In the genomic region with DNA sequence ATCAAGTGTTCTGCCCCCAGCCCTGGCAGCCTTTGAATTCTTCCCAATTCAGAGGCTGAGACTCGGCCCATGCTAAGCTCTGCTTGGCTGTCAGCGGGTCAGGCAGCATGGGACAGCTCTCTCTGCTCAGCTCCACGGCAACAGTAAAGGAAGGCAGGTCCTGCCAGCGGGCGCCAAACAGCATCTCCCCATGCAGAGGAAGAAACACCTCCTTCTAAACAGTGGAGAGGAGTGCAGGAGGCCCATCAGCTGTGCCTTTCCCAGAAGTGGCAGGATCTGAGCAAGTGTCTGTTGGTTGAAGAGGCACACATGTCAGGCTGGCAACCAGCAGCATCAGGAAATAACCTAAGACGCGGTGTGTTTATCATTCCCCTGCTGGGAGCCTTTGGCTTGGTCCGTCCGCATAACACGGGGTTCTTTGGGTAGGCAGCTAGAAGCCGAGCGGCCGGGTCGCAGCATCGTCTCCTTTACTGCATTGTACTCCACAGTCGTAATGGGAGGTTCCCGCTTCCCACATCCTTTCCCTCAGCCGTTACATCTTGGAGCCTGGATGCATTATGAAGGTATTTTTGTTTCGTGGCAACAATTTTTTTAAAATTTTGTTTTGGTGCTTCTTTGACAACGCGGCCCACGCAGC, we compare ENCODE assay signal across 8 cellular contexts. TPM values are rescaled to one million over a fixed set of nuclear protein-coding genes. Genes with fewer than 3 reads are reported as not detected.
DNase-seq lines count a peak whose midpoint lies in the region; ATAC-seq and TF ChIP-seq lines count a peak whose summit lies in the region.

No MANE protein-coding gene starts in this region.

- no peak overlapping the region for H3K4me3 ChIP-seq in GM12865 (ENCODE audit: low read depth, low read length)
- H3K4me3 ChIP-seq in prostate gland = no peak overlapping the region

- no peak overlapping the region for H3K4me3 Mint-ChIP-seq in dendritic cell treated with granulocyte-macrophage colony-stimulating factor and Interleukin-4, amounts not matched to agents 40 ng/mL and 50 ng/mL, for 4 days

- H3K27me3 Mint-ChIP-seq in dendritic cell treated with granulocyte-macrophage colony-stimulating factor and Interleukin-4, amounts not matched to agents 40 ng/mL and 50 ng/mL, for 4 days = no peaks in the 10 kb centered on the region

- peak overlapping the region; percentile 94 for H3K27ac Mint-ChIP-seq in dendritic cell treated with granulocyte-macrophage colony-stimulating factor and Interleukin-4, amounts not matched to agents 40 ng/mL and 50 ng/mL, for 4 days

- no peaks in the 10 kb centered on the region for H3K4me1 ChIP-seq in prostate gland (replicated peaks)

- intact Hi-C loops in dendritic cell treated with granulocyte-macrophage colony-stimulating factor and Interleukin-4, amounts not matched to agents 40 ng/mL and 50 ng/mL, for 4 days (cut with micrococcal nuclease) = no loop called here
- intact Hi-C loops in prostate gland (cut with DNase I) = loop anchor here (5.0 kb wide), 1 partner anchor 43 kb away; a partner anchor contains a TSS

- H3K27me3 ChIP-seq in prostate gland (replicated peaks; ENCODE audit: insufficient read depth) = no peaks in the 10 kb centered on the region

- no peaks in the 10 kb centered on the region for H3K9me3 Mint-ChIP-seq in dendritic cell treated with granulocyte-macrophage colony-stimulating factor and Interleukin-4, amounts not matched to agents 40 ng/mL and 50 ng/mL, for 4 days

- DNase-seq in GM12865 (ENCODE audit: low read depth) = peak; percentile 15
- DNase-seq in T-helper 22 cell (ENCODE audit: low read depth) = peak; percentile 30
- DNase-seq in prostate gland (ENCODE audit: low spot score) = no peak
- DNase-seq in kidney glomerular epithelial cell (lab: John Stamatoyannopoulos, UW) = no peak
- DNase-seq in COLO668 (lab: John Stamatoyannopoulos, UW; ENCODE audit: unreplicated experiment) = no peak

- WGBS in prostate gland = 82% methylated on average over 22 of the region's 22 CpGs

- H3K4me1 Mint-ChIP-seq in dendritic cell treated with granulocyte-macrophage colony-stimulating factor and Interleukin-4, amounts not matched to agents 40 ng/mL and 50 ng/mL, for 4 days (ENCODE audit: low read depth) = peaks cover 45% of the 10 kb centered on the region

- no peaks in the 10 kb centered on the region for H3K36me3 ChIP-seq in prostate gland

- TF ChIP-seq CTCF in GM12865 (IDR thresholded peaks at IDR 0.05; ENCODE audit: insufficient read depth, low read depth, low read length, missing control alignments) (no peak), prostate gland (IDR thresholded peaks at IDR 0.05) (no peak)

- H3K36me3 Mint-ChIP-seq in dendritic cell treated with granulocyte-macrophage colony-stimulating factor and Interleukin-4, amounts not matched to agents 40 ng/mL and 50 ng/mL, for 4 days (ENCODE audit: low read depth) = peaks cover 99% of the 10 kb centered on the region

- ATAC-seq in GM19351 (IDR thresholded peaks at IDR 0.05; ENCODE audit: unreplicated experiment) (no peak), GM19023 (IDR thresholded peaks at IDR 0.05; ENCODE audit: unreplicated experiment) (no peak)

- no peaks in the 10 kb centered on the region for H3K9me3 ChIP-seq in prostate gland

- TF ChIP-seq POLR2A in prostate gland (IDR thresholded peaks at IDR 0.05) = no peak

- H3K27ac ChIP-seq in prostate gland = peak overlapping the region; percentile 61 to 71

RNA-seq across cellular contexts. Expression of a gene that starts 42.7 kb away (rescaled TPM):
- total RNA-seq in prostate gland = 10 to 100 TPM; 19.1 to 28.5 TPM

Comparison
In these comparisons a context has a peak if more than half of its experiments do, and no peak if none do; other contexts are left out.
1. DNase-seq: peak in GM12865 (single experiment) and T-helper 22 cell (single experiment); none in prostate gland (single experiment), kidney glomerular epithelial cell (single experiment) and COLO668 (single experiment).